1 cellular context compared by ENCODE assay signal in genomic region chr5:93300309-93300923, GRCh38.
A peak's percentile ranks its signal among the peaks of the same experiment; 100 is the strongest.
TF ChIP-seq lines count a peak whose summit lies in the region.

No MANE protein-coding gene starts in this region.

TF ChIP-seq in HEK293, 187 proteins besides CTCF, POLR2A, EP300 and RAD21 (continued from another document):
- TF ChIP-seq, protein P1, sequence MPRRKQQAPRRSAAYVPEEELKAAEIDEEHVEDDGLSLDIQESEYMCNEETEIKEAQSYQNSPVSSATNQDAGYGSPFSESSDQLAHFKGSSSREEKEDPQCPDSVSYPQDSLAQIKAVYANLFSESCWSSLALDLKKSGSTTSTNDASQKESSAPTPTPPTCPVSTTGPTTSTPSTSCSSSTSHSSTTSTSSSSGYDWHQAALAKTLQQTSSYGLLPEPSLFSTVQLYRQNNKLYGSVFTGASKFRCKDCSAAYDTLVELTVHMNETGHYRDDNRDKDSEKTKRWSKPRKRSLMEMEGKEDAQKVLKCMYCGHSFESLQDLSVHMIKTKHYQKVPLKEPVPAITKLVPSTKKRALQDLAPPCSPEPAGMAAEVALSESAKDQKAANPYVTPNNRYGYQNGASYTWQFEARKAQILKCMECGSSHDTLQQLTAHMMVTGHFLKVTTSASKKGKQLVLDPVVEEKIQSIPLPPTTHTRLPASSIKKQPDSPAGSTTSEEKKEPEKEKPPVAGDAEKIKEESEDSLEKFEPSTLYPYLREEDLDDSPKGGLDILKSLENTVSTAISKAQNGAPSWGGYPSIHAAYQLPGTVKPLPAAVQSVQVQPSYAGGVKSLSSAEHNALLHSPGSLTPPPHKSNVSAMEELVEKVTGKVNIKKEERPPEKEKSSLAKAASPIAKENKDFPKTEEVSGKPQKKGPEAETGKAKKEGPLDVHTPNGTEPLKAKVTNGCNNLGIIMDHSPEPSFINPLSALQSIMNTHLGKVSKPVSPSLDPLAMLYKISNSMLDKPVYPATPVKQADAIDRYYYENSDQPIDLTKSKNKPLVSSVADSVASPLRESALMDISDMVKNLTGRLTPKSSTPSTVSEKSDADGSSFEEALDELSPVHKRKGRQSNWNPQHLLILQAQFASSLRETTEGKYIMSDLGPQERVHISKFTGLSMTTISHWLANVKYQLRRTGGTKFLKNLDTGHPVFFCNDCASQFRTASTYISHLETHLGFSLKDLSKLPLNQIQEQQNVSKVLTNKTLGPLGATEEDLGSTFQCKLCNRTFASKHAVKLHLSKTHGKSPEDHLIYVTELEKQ (tag by site-specific recombination; IDR thresholded peaks at IDR 0.05; ENCODE audit: borderline replicate concordance) = no peak
- peak; percentile 18; the same call in 1 of the 2 replicates for TF ChIP-seq ZNF660 (tag by site-specific recombination; IDR thresholded peaks at IDR 0.05)
- TF ChIP-seq ZBTB20 (tag by site-specific recombination; IDR thresholded peaks at IDR 0.05) = no peak
- TF ChIP-seq ZNF335 (tag by site-specific recombination; conservative IDR thresholded peaks at IDR 0.05) = 0 out of 2 replicates have a peak, but pooled peaks have one; percentile 24
- TF ChIP-seq PRDM10 (tag by site-specific recombination; IDR thresholded peaks at IDR 0.05) = 0 out of 2 replicates have a peak, but pooled peaks have one; percentile 5
- TF ChIP-seq ZNF658 (tag by site-specific recombination; IDR thresholded peaks at IDR 0.05) = no peak
- TF ChIP-seq SCRT1 (tag by site-specific recombination; IDR thresholded peaks at IDR 0.05; ENCODE audit: borderline replicate concordance) = 0 out of 2 replicates have a peak, but pooled peaks have one; percentile 29
- TF ChIP-seq SCRT2 (tag by site-specific recombination; IDR thresholded peaks at IDR 0.05) = peak; percentile 83
- TF ChIP-seq GLI2 (tag by site-specific recombination; IDR thresholded peaks at IDR 0.05; ENCODE audit: borderline replicate concordance, low read depth) = no peak
- 0 out of 2 replicates have a peak, but pooled peaks have one; percentile 6 for TF ChIP-seq TRIM28 (IDR thresholded peaks at IDR 0.05; ENCODE audit: borderline replicate concordance, low read length)
TF ChIP-seq in HEK293: peak in this region for 8.
